Comparison of ENCODE assay signal across 38 cellular contexts in the genomic region with DNA sequence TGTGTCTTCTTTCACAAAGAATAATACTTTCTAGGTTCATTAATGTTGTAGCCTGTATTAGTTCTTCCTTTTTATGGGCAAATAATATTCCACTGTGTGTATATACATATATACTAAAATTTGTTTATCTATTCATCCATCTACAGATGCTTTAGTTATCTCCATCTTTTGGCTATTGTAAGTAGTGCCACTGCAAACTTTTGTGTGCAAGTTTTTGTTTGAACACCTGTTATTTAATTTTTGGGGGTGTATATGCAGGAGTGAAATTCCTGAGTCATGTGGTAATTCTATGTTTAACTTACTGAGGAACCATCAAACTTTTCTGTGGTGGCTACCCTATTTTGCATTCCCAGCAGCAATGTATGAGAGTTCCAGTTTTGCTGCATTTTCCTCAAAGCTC. TPM values are rescaled to one million over a fixed set of nuclear protein-coding genes. Genes with fewer than 3 reads are reported as not detected.
"Had no signal": no experiment of that assay in that cellular context is flagged by ENCODE, and none has a peak within 500 bp of the region (broad histone marks: within the 10 kb centered on the region; RNA-seq: fewer than 3 reads in every experiment).

No MANE protein-coding gene starts in this region.

- DNase-seq: Karpas-422, Kasumi-1, MG63, MM.1S, MV-4-11, NCI-H1048, NCI-H1092, NCI-H1092 treated with DMSO at 0.1 percent for 48 hours, NCI-H1105, NCI-H1105 treated with DMSO at 0.1 percent for 48 hours, NCI-H1417, NCI-H1417 treated with DMSO at 0.1 percent for 48 hours, NCI-H1436, NCI-H1436 treated with DMSO at 0.1 percent for 48 hours, NCI-H146, NCI-H1694, NCI-H1694 treated with DMSO at 0.1 percent for 48 hours, NCI-H187, NCI-H187 treated with DMSO at 0.1 percent for 48 hours, NCI-H1930, NCI-H2029, NCI-H2029 treated with DMSO at 0.1 percent for 48 hours, NCI-H2081, NCI-H2081 treated with DMSO at 0.1 percent for 48 hours, NCI-H2107, NCI-H2171, NCI-H2171 treated with DMSO at 0.1 percent for 48 hours, NCI-H2227 treated with DMSO at 0.1 percent for 48 hours, NCI-H226, NCI-H345, NCI-H446, NCI-H446 treated with DMSO at 0.1 percent for 48 hours, NCI-H510A had no signal

- H3K4me3 ChIP-seq: MG63 had no signal

- H3K27me3 ChIP-seq: MG63 had no signal

- H3K36me3 ChIP-seq: MG63 had no signal

- H3K9ac ChIP-seq: KMS-11 had no signal

- H3K27ac ChIP-seq: KMS-11 had no signal

RNA-seq across cellular contexts. Expression of gene AGR3, which starts 37.7 kb away (rescaled TPM):
- total RNA-seq: LHCN-M2, M059J, MCF 10A, NCI-H460 had no signal
